1 cellular context compared by ENCODE assay signal in the genomic region with DNA sequence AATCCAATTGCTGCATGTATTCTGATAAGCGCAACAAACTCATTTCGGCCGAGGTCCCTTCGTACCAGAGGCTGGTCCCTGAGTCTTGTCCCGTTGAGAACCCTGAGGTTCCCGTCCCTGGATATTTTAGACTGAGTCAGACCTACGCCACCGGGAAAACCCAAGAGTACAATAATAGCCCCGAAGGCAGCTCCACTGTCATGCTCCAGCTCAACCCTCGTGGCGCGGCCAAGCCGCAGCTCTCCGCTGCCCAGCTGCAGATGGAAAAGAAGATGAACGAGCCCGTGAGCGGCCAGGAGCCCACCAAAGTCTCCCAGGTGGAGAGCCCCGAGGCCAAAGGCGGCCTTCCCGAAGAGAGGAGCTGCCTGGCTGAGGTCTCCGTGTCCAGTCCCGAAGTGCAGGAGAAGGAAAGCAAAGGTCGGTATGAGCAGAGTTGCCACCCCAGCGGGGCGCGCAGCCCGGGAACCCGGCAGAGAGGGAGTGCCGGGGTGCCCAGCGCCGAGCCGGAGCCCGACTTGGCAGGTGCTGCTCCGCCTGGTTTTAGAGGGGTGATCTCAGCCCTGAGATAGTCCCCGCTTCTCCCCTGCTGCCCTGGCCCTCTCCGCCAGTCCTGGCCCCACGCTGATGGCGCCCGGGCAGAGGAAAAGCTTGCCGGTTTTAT.
TF ChIP-seq lines count a peak whose summit lies in the region.

No MANE protein-coding gene starts in this region.

TF ChIP-seq in SK-N-SH treated with all-trans-retinoic acid at 6 μM for 48 hours, 23 proteins besides CTCF, POLR2A, EP300 and RAD21:
- TF ChIP-seq TOX (CRISPR knock-in tag; IDR thresholded peaks at IDR 0.05; ENCODE audit: borderline replicate concordance): no peak
- no peak for TF ChIP-seq RARB (CRISPR knock-in tag; IDR thresholded peaks at IDR 0.05)
- TF ChIP-seq CSDC2 (CRISPR knock-in tag; IDR thresholded peaks at IDR 0.05): no peak
- TF ChIP-seq GLIS3 (CRISPR knock-in tag; IDR thresholded peaks at IDR 0.05): no peak
- TF ChIP-seq ZFP30 (CRISPR knock-in tag; IDR thresholded peaks at IDR 0.05): no peak
TF ChIP-seq in SK-N-SH treated with all-trans-retinoic acid at 6 μM for 48 hours: peak in this region for 0.
